Comparison of ENCODE assay signal across 8 cellular contexts in genomic region chr1:42658880-42659337, GRCh38. TPM values are rescaled to one million over a fixed set of nuclear protein-coding genes. Genes with fewer than 3 reads are reported as not detected.
DNase-seq lines count a peak whose midpoint lies in the region; ATAC-seq, FAIRE-seq and TF ChIP-seq lines count a peak whose summit lies in the region.

No MANE protein-coding gene starts in this region.

- H4K8ac ChIP-seq in mesendoderm (ENCODE audit: low read depth, low read length), result no peak overlapping the region

- peak overlapping the region; percentile 96 for H3K4me2 ChIP-seq in mesendoderm (ENCODE audit: low read length)

- H3K4ac ChIP-seq in mesendoderm (ENCODE audit: low read depth, low read length), result no peak overlapping the region

- H3K4me1 ChIP-seq in mesendoderm (ENCODE audit: control insufficient read depth, low read depth, low read length), result peaks cover 4% of the 10 kb centered on the region

- ATAC-seq in GM21423 (IDR thresholded peaks at IDR 0.05; ENCODE audit: unreplicated experiment), result no peak

- H3K4me3 ChIP-seq in GM08714 (ENCODE audit: low read length) (peak overlapping the region; percentile 79), bronchial epithelial cell (ENCODE audit: low read depth, low read length) (peak overlapping the region; percentile 81), mesendoderm (ENCODE audit: low read length) (peak overlapping the region; percentile 71)
- H3K4me3 ChIP-seq in Jurkat, Clone E6-1 (ENCODE audit: low read length), result peak overlapping the region; percentile 80

- WGBS in mesendoderm (ENCODE audit: extremely low coverage, insufficient coverage, low lambda C conversion rate), result no CpG with 5 or more reads among the region's 19 CpGs

- DNase-seq in Jurkat, Clone E6-1 (ENCODE audit: low read depth, low spot score), result no peak
- DNase-seq in bronchial epithelial cell (ENCODE audit: low read depth), result peak; percentile 29
- DNase-seq in mesendoderm, result no peak
- no peak for DNase-seq in NCI-H524 treated with DMSO at 0.1 percent for 48 hours (lab: John Stamatoyannopoulos, UW)
- no peak for DNase-seq in retina
- no peak for DNase-seq in NCI-H1092 treated with DMSO at 0.1 percent for 48 hours (lab: John Stamatoyannopoulos, UW)

- H3K79me1 ChIP-seq in mesendoderm (ENCODE audit: low read length), result peaks cover 2% of the 10 kb centered on the region

- H3K27me3 ChIP-seq in bronchial epithelial cell (ENCODE audit: control insufficient read depth, insufficient read depth, low read length) (no peaks in the 10 kb centered on the region), mesendoderm (ENCODE audit: insufficient read depth, low read length, poor library complexity) (no peaks in the 10 kb centered on the region)

- H2AK5ac ChIP-seq in mesendoderm (ENCODE audit: low read length), result no peak overlapping the region

- H2BK120ac ChIP-seq in mesendoderm (ENCODE audit: low read depth, low read length), result no peak overlapping the region

- TF ChIP-seq CTCF in bronchial epithelial cell (IDR thresholded peaks at IDR 0.05; ENCODE audit: insufficient read depth, low read length, severe bottlenecking), result no peak

- no peak overlapping the region for H4K5ac ChIP-seq in mesendoderm (ENCODE audit: low read length)

- H3K36me3 ChIP-seq in bronchial epithelial cell (ENCODE audit: control insufficient read depth, insufficient read depth, low read length), result peaks cover 5% of the 10 kb centered on the region
- peaks cover 1% of the 10 kb centered on the region for H3K36me3 ChIP-seq in mesendoderm (ENCODE audit: control insufficient read depth, insufficient read depth, low read length)

- H2BK5ac ChIP-seq in mesendoderm (ENCODE audit: low read length), result no peak overlapping the region

- no peak for FAIRE-seq in bronchial epithelial cell (lab: Jason Lieb, UNC)

- H3K9ac ChIP-seq in mesendoderm (ENCODE audit: low read length), result peak overlapping the region; percentile 80

- H3K56ac ChIP-seq in mesendoderm (ENCODE audit: low read length), result peak overlapping the region; percentile 96

- peaks cover 11% of the 10 kb centered on the region for H3K79me2 ChIP-seq in mesendoderm (ENCODE audit: control insufficient read depth, insufficient read depth, low read length)

- no peak overlapping the region for H3K23ac ChIP-seq in mesendoderm (ENCODE audit: low read length)

- H2BK15ac ChIP-seq in mesendoderm (replicated peaks; ENCODE audit: low read depth), result no peak overlapping the region

- no peak overlapping the region for H3K18ac ChIP-seq in mesendoderm (ENCODE audit: low read length)

- no peak overlapping the region for H3K27ac ChIP-seq in mesendoderm (ENCODE audit: low read depth, low read length)

RNA-seq across cellular contexts. Expression of gene PPIH, which starts 0.7 kb away (rescaled TPM):
- polyA plus RNA-seq in Jurkat, Clone E6-1 (2012; ENCODE audit: insufficient read depth, insufficient read length), result 177 TPM
- total RNA-seq in bronchial epithelial cell, result 21.9 and 40.8 TPM in 2 replicates
- 125 TPM for polyA plus RNA-seq in mesendoderm (2013, experiment 1 of 2)
- polyA plus RNA-seq in mesendoderm (2013, experiment 2 of 2), result 127 TPM

RNA-seq across cellular contexts. Expression of gene YBX1, which starts 23.3 kb away (rescaled TPM):
- 1,423 TPM for polyA plus RNA-seq in Jurkat, Clone E6-1 (2012; ENCODE audit: insufficient read depth, insufficient read length)
- 1,123 and 1,188 TPM in 2 replicates for total RNA-seq in bronchial epithelial cell
- 1,698 TPM for polyA plus RNA-seq in mesendoderm (2013, experiment 1 of 2)
- 1,742 TPM for polyA plus RNA-seq in mesendoderm (2013, experiment 2 of 2)
